18 cellular contexts compared by ENCODE assay signal in the genomic region with DNA sequence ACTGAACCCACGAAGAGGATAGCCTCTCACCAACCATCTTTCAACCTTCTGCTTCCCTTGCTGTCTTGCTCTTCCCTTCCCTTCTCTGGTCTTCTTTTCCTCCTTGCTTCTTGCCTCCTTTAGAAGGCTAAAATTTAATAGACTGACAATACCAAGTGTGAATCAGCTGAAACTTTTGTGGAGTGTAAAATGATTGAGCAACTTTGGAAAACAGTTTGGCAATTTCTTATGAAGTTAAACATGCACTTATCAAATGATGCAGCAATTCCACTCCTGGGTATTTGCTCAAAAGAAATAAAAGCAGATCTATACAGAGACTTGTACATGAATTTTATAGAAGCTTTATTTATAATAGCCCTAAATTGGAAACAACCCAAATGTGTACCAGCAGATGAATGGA.
"Had no signal": no experiment of that assay in that cellular context is flagged by ENCODE, and none has a peak within 500 bp of the region (broad histone marks: within the 10 kb centered on the region; RNA-seq: fewer than 3 reads in every experiment).

No MANE protein-coding gene starts in this region.

- ATAC-seq: heart right ventricle, left cardiac atrium, lower lobe of right lung, psoas muscle, upper lobe of right lung had no signal

- DNase-seq: activated CD4-positive, alpha-beta T cell treated with anti-CD3 and anti-CD28 coated beads, Interleukin-2, amount 50 U/mL, for 1 hour; activated CD4-positive, CD25-positive, alpha-beta regulatory T cell; activated CD8-positive, alpha-beta memory T cell treated with anti-CD3 and anti-CD28 coated beads for 24 hours; activated gamma-delta T cell treated with Interleukin-2 at 50 U/mL for 16 hours; activated naive CD8-positive, alpha-beta T cell treated with anti-CD3 and anti-CD28 coated beads, Interleukin-2, amount 10 ng/mL, durations not matched to agents 7 days and 5 days; heart right ventricle; left cardiac atrium; lower lobe of right lung; midbrain; psoas muscle; stimulated activated CD4-positive, alpha-beta T cell treated with anti-CD3 and anti-CD28 coated beads, Interleukin-1b, Interleukin-23, amount 100 ng/mL, for 48 hours; stomach; testis; upper lobe of right lung had no signal

- H3K4me3 ChIP-seq: ascending aorta, breast epithelium, dorsolateral prefrontal cortex, heart right ventricle, lower lobe of right lung, psoas muscle, sigmoid colon, stomach, testis, upper lobe of right lung had no signal
